In genomic region chr17:43398724-43399595, GRCh38 we compare ENCODE assay signal across 8 cellular contexts. TPM values are rescaled to one million over a fixed set of nuclear protein-coding genes. Genes with fewer than 3 reads are reported as not detected.
A peak's percentile ranks its signal among the peaks of the same experiment; 100 is the strongest.
DNase-seq lines count a peak whose midpoint lies in the region; ATAC-seq and TF ChIP-seq lines count a peak whose summit lies in the region.

ARL4D (plus strand) TSS chr17:43398993; CDS start chr17:43399733, 740 bp downstream.

- no peak for TF ChIP-seq RAD21 in IMR-90 (IDR thresholded peaks at IDR 0.05; ENCODE audit: low read length)

- no peak for TF ChIP-seq EP300 in esophagus muscularis mucosa (IDR thresholded peaks at IDR 0.05)

- H3K9me3 ChIP-seq in IMR-90 (ENCODE audit: control insufficient read depth, insufficient read depth, low read length) (no peaks in the 10 kb centered on the region), Panc1 (ENCODE audit: control insufficient read depth, insufficient read depth, low read depth, low read length) (no peaks in the 10 kb centered on the region), esophagus muscularis mucosa (no peaks in the 10 kb centered on the region)

- peak within 1 kb of the TSS; percentile 39 for H3K56ac ChIP-seq in IMR-90 (ENCODE audit: extremely low read depth, insufficient read depth, low read length)

- H3K4me1 ChIP-seq in IMR-90 (ENCODE audit: control insufficient read depth, insufficient read depth, low read length), result peaks cover 23% of the 10 kb centered on the region
- H3K4me1 ChIP-seq in Panc1 (ENCODE audit: control insufficient read depth, insufficient read depth, low read length), result peaks cover 11% of the 10 kb centered on the region
- peaks cover 20 to 60% (median 54%) of the 10 kb centered on the region in 4 donors for H3K4me1 ChIP-seq in esophagus muscularis mucosa

- no peak for TF ChIP-seq CTCF in IMR-90 (conservative IDR thresholded peaks at IDR 0.05; ENCODE audit: low read depth, low read length)
- no peak for TF ChIP-seq CTCF in Panc1 (IDR thresholded peaks at IDR 0.05)
- TF ChIP-seq CTCF in esophagus muscularis mucosa (IDR thresholded peaks at IDR 0.05), result no peak

- peak within 1 kb of the TSS; percentile 85 for H3K23ac ChIP-seq in IMR-90 (ENCODE audit: low read depth, low read length)

- CTCF ChIA-PET in IMR-90 (lab: Yijun Ruan, JAX) (interaction anchor here (4.4 kb wide), 1 partner anchor 85 kb away, joined by 40 read pairs; the partner anchor contains the start of gene DHX8), Panc1 (lab: Charles Lee) (interaction anchor here (0.6 to 1.4 kb wide), 3 partner anchors 30 to 85 kb away, joined by 3 to 7 read pairs (median 4); partner anchors contain the start of gene DHX8)

- H2BK120ac ChIP-seq in IMR-90 (ENCODE audit: low read depth, low read length), result peak within 1 kb of the TSS; percentile 12; the same call in 1 of the 2 replicates

- H2AFZ ChIP-seq in IMR-90 (replicated peaks; ENCODE audit: low read length, poor library complexity), result peak within 1 kb of the TSS; percentile 95

- H3K4me2 ChIP-seq in IMR-90 (ENCODE audit: low read depth, low read length), result peak within 1 kb of the TSS; percentile 98

- H3K27ac ChIP-seq in IMR-90 (ENCODE audit: insufficient read depth, low read length), result peak within 1 kb of the TSS; percentile 73
- H3K27ac ChIP-seq in Panc1 (ENCODE audit: low read length), result peak within 1 kb of the TSS; percentile 77
- H3K27ac ChIP-seq in esophagus muscularis mucosa (replicated peaks in 1 of 4), result peak within 1 kb of the TSS; percentile 93 to 97 (median 95)

- dilution Hi-C loops in IMR-90 (cut with HindIII; ENCODE audit: low sequenced_read_pairs, unreplicated experiment), result no loop called here

- peaks cover 10% of the 10 kb centered on the region; the same call in 1 of the 2 replicates for H4K20me1 ChIP-seq in IMR-90 (ENCODE audit: insufficient read depth, low read length)

- no TSS peak for BruUV-seq in IMR-90 (replicated peaks; lab: Mats Ljungman, UMichigan)
- BruUV-seq in Panc1 (replicated peaks; lab: Mats Ljungman, UMichigan), result no TSS peak

- H3K4ac ChIP-seq in IMR-90 (ENCODE audit: low read depth, low read length), result peak within 1 kb of the TSS; percentile 76

- peaks cover 16% of the 10 kb centered on the region for H3K9me1 ChIP-seq in IMR-90 (ENCODE audit: insufficient read depth, low read length)

- H4K8ac ChIP-seq in IMR-90 (ENCODE audit: low read depth in 2 of 2, low read length in 2 of 2), result peak within 1 kb of the TSS; percentile 67 to 95

- H3K36me3 ChIP-seq in IMR-90 (ENCODE audit: control insufficient read depth, insufficient read depth, low read length) (peaks cover 11% of the 10 kb centered on the region; the same call in 1 of the 2 replicates), Panc1 (ENCODE audit: control insufficient read depth, insufficient read depth, low read length) (no peaks in the 10 kb centered on the region; the same call in 1 of the 2 replicates), esophagus muscularis mucosa (peaks cover 0 to 6% (median 3%) of the 10 kb centered on the region in 4 donors)

- H3K79me1 ChIP-seq in IMR-90 (ENCODE audit: low read depth in 1 of 2, low read length in 2 of 2), result peaks cover 24 to 46% of the 10 kb centered on the region in 2 experiments

- peak within 1 kb of the TSS; percentile 22; the same call in 1 of the 2 replicates for H2BK20ac ChIP-seq in IMR-90 (ENCODE audit: low read depth, low read length)

- peak within 1 kb of the TSS; percentile 63 for H4K91ac ChIP-seq in IMR-90 (ENCODE audit: insufficient read depth, low read depth, low read length)

- DNase-seq in EL (peak; percentile 85), IMR-90 (peak; percentile 70), Panc1 (ENCODE audit: low read depth, low spot score) (no peak), activated T-helper 1 cell treated with Interleukin-2 at 50 U/mL for 16 hours (ENCODE audit: low read depth) (peak; percentile 69), esophagus muscularis mucosa (ENCODE audit: extremely low spot score) (peak; percentile 95), myocyte (ENCODE audit: low read depth) (peak; percentile 91)
- peak; percentile 70 for DNase-seq in stimulated activated CD8-positive, alpha-beta memory T cell treated with anti-CD3 and anti-CD28 coated beads, Interleukin-7, amount 100 ng/mL, for 24 hours (ENCODE audit: low read depth)

- H3K27me3 ChIP-seq in IMR-90 (ENCODE audit: control insufficient read depth, insufficient read depth, low read length) (no peaks in the 10 kb centered on the region), Panc1 (ENCODE audit: control insufficient read depth, insufficient read depth, low read length) (no peaks in the 10 kb centered on the region), esophagus muscularis mucosa (no peaks in the 10 kb centered on the region)

- H3K9ac ChIP-seq in IMR-90 (ENCODE audit: low read depth, low read length), result peak within 1 kb of the TSS; percentile 76

- H2BK15ac ChIP-seq in IMR-90 (ENCODE audit: low read depth, low read length), result peak within 1 kb of the TSS; percentile 8; the same call in 1 of the 3 replicates

- peak within 1 kb of the TSS; percentile 82 for H3K4me3 ChIP-seq in IMR-90 (ENCODE audit: insufficient read depth, low read depth, low read length)
- H3K4me3 ChIP-seq in Panc1 (ENCODE audit: low read depth in 2 of 2, low read length in 2 of 2), result peak within 1 kb of the TSS; percentile 58 to 66
- peak within 1 kb of the TSS; percentile 79 to 99 (median 90) for H3K4me3 ChIP-seq in esophagus muscularis mucosa

- peak within 1 kb of the TSS; percentile 21 for H3K18ac ChIP-seq in IMR-90 (ENCODE audit: low read depth, low read length)

- H2BK5ac ChIP-seq in IMR-90 (ENCODE audit: low read depth, low read length, poor library complexity, severe bottlenecking), result peak within 1 kb of the TSS; percentile 64

- ATAC-seq in IMR-90 (ENCODE audit: low read depth) (peak; percentile 82), Panc1 (peak; percentile 90), HG03097 (IDR thresholded peaks at IDR 0.05; ENCODE audit: low FRiP score, unreplicated experiment) (no peak)

- H4K5ac ChIP-seq in IMR-90 (ENCODE audit: low read depth, low read length), result peak within 1 kb of the TSS; percentile 45

- peak within 1 kb of the TSS; percentile 70 for H3K14ac ChIP-seq in IMR-90 (replicated peaks; ENCODE audit: low read depth, low read length)

- H2AK9ac ChIP-seq in IMR-90 (replicated peaks; ENCODE audit: low read depth, low read length, poor library complexity), result peak within 1 kb of the TSS; percentile 95

- peak within 1 kb of the TSS; percentile 79 for H2AK5ac ChIP-seq in IMR-90 (ENCODE audit: low read depth, low read length)

- intact Hi-C loops in IMR-90 (cut with micrococcal nuclease), result no loop called here
- intact Hi-C loops in Panc1 (cut with micrococcal nuclease; ENCODE audit: unreplicated experiment), result no loop called here
- intact Hi-C loops in esophagus muscularis mucosa (cut with DNase I), result no loop called here

- in situ Hi-C loops in IMR-90 (cut with MboI; ENCODE audit: low sequenced_read_pairs), result no loop called here
- in situ Hi-C loops in Panc1 (cut with HindIII; ENCODE audit: low pct_unique_long_range_greater_than_20kb, low sequenced_read_pairs), result no loop called here

- POLR2A ChIA-PET in IMR-90 (lab: Charles Lee; ENCODE audit: unreplicated experiment), result interaction anchor here (0.6 to 2.6 kb wide), 9 partner anchors 8 to 85 kb away, joined by 3 to 18 read pairs (median 5); partner anchors contain the start of gene DHX8
- POLR2A ChIA-PET in Panc1 (lab: Charles Lee), result interaction anchor here (0.6 to 1.3 kb wide), 3 partner anchors 64 to 85 kb away, joined by 7 to 18 read pairs (median 13); partner anchors contain the start of gene DHX8

- TF ChIP-seq POLR2A in IMR-90 (IDR thresholded peaks at IDR 0.05; ENCODE audit: low read depth, low read length), result peak; percentile 97
- peak; percentile 80 for TF ChIP-seq POLR2A in esophagus muscularis mucosa (IDR thresholded peaks at IDR 0.05; ENCODE audit: low read depth)

- WGBS in IMR-90 (ENCODE audit: extremely low coverage in 2 of 2, insufficient read length in 1 of 2), 2 experiments, result 0% methylated on average over 32 of the region's 64 CpGs; no CpG with 5 or more reads in 1 of the 2 experiments
- WGBS in esophagus muscularis mucosa, result under 1% methylated on average over 35 of the region's 64 CpGs

TF ChIP-seq in IMR-90, 13 proteins besides CTCF, POLR2A, EP300 and RAD21:
- TF ChIP-seq MAZ (IDR thresholded peaks at IDR 0.05; ENCODE audit: borderline replicate concordance, low read depth, low read length) (peak; percentile 86), CEBPB (IDR thresholded peaks at IDR 0.05; ENCODE audit: low read depth, low read length) (peak; percentile 38; the same call in 1 of the 2 replicates), ELK1 (IDR thresholded peaks at IDR 0.05; ENCODE audit: borderline replicate concordance, low read depth, low read length) (no peak), BHLHE40 (IDR thresholded peaks at IDR 0.05; ENCODE audit: low read depth, low read length) (peak; percentile 16; the same call in 1 of the 2 replicates), SMC3 (IDR thresholded peaks at IDR 0.05; ENCODE audit: low read depth, low read length) (no peak), MAFK (IDR thresholded peaks at IDR 0.05; ENCODE audit: low read depth, low read length) (no peak), RFX5 (IDR thresholded peaks at IDR 0.05; ENCODE audit: low read depth, low read length) (no peak), NFE2L2 (IDR thresholded peaks at IDR 0.05; ENCODE audit: low read depth, low read length) (no peak), RCOR1 (IDR thresholded peaks at IDR 0.05; ENCODE audit: insufficient replicate concordance, low read length) (no peak)

RNA-seq across cellular contexts. Expression of gene ARL4D, which starts in this region (rescaled TPM):
- total RNA-seq in IMR-90 (2012; rRNA removed), result 12.5 and 12.8 TPM in 2 replicates
- 25.5 and 30.7 TPM in 2 replicates for polyA plus RNA-seq in IMR-90 (2012; rRNA removed)
- 25.6 and 28.6 TPM in 2 replicates for polyA plus RNA-seq in IMR-90 (2012; cell fraction: cytosol; rRNA removed)
- 8.6 and 16.0 TPM in 2 replicates for polyA plus RNA-seq in IMR-90 (2012; cell fraction: nucleus; rRNA removed; ENCODE audit: low replicate concordance)
- 4.5 TPM for total RNA-seq in Panc1 (2021; ENCODE audit: unreplicated experiment)
- polyA plus RNA-seq in Panc1 (2012; ENCODE audit: insufficient read length), result 5.0 TPM
- total RNA-seq in esophagus muscularis mucosa, result 10 to 100 TPM; 17.5 to 31.1 (median 21.9) TPM
- 54.6 and 70.4 TPM in 2 replicates for total RNA-seq in myocyte
- polyA plus RNA-seq in myocyte (2012), result 68.6 TPM
